Comparison of ENCODE assay signal across 1 cellular context in genomic region chr4:163473130-163473529, GRCh38.
TF ChIP-seq lines count a peak whose summit lies in the region.

No MANE protein-coding gene starts in this region.

TF ChIP-seq in K562, 482 proteins besides CTCF, POLR2A, EP300 and RAD21:
- no peak for TF ChIP-seq HNRNPL (IDR thresholded peaks at IDR 0.05; ENCODE audit: low read depth, low read length)
- TF ChIP-seq TCFL5 (CRISPR knock-in tag; conservative IDR thresholded peaks at IDR 0.05): no peak
- TF ChIP-seq RBM17 (IDR thresholded peaks at IDR 0.05; ENCODE audit: borderline replicate concordance, low read depth, low read length): no peak
- TF ChIP-seq ZNF224 (CRISPR knock-in tag; IDR thresholded peaks at IDR 0.05): no peak
